ENCODE assay signal across 9 cellular contexts in the genomic region with DNA sequence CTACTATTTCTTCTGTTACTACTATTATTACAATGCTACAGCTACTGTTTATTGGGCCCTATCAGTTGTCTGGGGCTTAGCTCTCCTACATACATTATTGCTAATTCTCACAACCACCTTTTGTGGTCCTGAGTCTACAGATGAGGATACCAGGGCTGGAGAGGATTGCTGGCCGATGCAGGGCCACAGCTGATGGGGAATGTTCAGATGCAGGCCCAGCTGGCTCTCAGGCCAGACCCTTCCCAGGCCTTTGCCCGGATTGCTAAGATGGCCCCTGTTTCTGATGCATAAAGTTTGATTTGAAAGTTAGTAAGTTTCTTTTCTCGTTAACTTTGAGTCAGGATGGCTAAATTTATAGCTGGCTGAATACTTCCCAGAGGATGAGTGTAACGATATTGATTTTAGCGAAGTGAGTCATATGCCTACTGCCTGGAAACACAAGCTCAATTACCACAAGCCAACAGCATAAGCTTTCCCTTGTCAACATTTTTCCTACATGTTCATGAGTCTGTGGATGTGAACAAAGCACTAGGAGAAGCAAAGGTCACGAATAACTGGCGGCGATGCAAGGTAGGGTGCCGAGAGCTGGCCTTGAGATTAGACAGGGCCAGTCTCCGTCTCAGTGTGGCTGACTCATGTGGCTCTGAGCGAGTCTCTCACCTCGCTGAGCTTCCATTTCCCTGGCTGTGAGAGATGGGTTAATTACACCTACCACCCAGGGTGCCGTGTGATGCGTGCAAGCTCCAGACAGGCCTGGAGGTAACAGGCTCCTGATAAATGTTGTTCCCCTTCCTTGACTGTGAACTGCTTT.
DNase-seq lines count a peak whose midpoint lies in the region; ATAC-seq and TF ChIP-seq lines count a peak whose summit lies in the region.
"Had no signal": no experiment of that assay in that cellular context is flagged by ENCODE, and none has a peak within 500 bp of the region (broad histone marks: within the 10 kb centered on the region; RNA-seq: fewer than 3 reads in every experiment).

No MANE protein-coding gene starts in this region.

- TF ChIP-seq CTCF in brain microvascular endothelial cell (IDR thresholded peaks at IDR 0.05; ENCODE audit: low read depth, low read length, missing control alignments): no peak

- no peaks in the 10 kb centered on the region for H3K27me3 ChIP-seq in brain microvascular endothelial cell (replicated peaks)

- in situ Hi-C loops in brain microvascular endothelial cell (cut with HindIII; ENCODE audit: low pct_ligation_motif_present, low sequenced_read_pairs): no loop called here

- no peak for ATAC-seq in HG03442 (IDR thresholded peaks at IDR 0.05; ENCODE audit: unreplicated experiment)

- peak overlapping the region; percentile 84 for H3K27ac ChIP-seq in brain microvascular endothelial cell

- no peak overlapping the region for H3K4me3 ChIP-seq in brain microvascular endothelial cell (ENCODE audit: low read depth, low read length)

- peak; percentile 47 for DNase-seq in DMS53 treated with DMSO at 0.1 percent for 48 hours (lab: John Stamatoyannopoulos, UW; ENCODE audit: unreplicated experiment)
- DNase-seq in NCI-H2081 (lab: John Stamatoyannopoulos, UW): peak; percentile 38 to 82
- peak; percentile 94 for DNase-seq in brain microvascular endothelial cell
- peak; percentile 64 for DNase-seq in myocyte (ENCODE audit: low read depth)
- no peak for DNase-seq in NCI-H1048 (lab: John Stamatoyannopoulos, UW)
- no peak for DNase-seq in NCI-H526 (lab: John Stamatoyannopoulos, UW)
- DNase-seq in mesenteric fat pad (ENCODE audit: low spot score): no peak
- DNase-seq: GOT3 had no signal

- no peaks in the 10 kb centered on the region for H3K36me3 ChIP-seq in brain microvascular endothelial cell (replicated peaks)

Comparison
In these comparisons a context has a peak if more than half of its experiments do, and no peak if none do; other contexts are left out.
1. DNase-seq: peak in DMS53 treated with DMSO at 0.1 percent for 48 hours (single experiment), NCI-H2081 (2 of 2), brain microvascular endothelial cell (single experiment) and myocyte (single experiment); none in NCI-H1048 (single experiment), NCI-H526 (0 of 2) and mesenteric fat pad (single experiment).